1 cellular context compared by ENCODE assay signal in the genomic region with DNA sequence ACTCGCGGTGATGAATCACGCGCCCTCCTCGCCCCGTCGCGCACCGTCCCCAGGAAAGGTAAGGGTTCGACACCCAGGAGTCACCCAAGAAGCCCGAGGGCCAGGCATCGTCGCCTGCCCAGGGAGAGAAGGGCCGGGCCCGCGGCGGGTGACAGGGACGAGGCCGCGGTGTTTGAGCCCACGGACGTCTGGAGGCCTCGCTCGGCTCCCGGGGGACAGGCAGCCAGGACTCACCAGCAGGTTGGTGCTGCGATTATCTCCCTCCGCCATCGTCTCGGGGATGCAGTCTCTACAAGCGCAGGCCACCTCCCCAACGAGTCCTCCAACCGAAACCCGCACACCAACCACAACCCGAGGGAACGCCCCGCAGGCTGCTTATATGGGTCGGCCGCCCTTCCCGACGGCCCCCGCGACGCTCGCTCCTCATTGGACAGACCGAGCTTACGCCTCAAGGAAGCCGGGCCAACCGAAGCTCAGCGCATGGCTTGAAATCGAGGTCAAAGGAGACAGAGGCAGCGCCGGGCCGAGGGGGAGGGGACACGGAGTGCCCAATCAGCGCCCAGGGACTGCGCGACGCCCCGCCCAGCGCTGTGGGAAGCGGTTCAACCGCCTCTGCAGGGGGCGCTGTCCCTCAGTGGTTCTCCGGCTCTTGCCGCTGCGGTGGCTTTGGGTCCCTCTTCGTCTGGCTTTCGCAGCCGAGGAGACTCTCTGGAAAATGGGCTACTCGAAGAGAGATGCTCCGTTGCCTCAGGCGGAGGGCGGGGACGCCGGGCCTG.
TF ChIP-seq lines count a peak whose summit lies in the region.

Gene ARL6IP1 (minus strand): TSS at position 353 of the 776 bp plus-strand sequence. CDS start 83 bp downstream, at position 270.

TF ChIP-seq in HepG2, 621 proteins besides CTCF, POLR2A, EP300 and RAD21 (continued from another document and continues in another):
- TF ChIP-seq ZNF225 (CRISPR knock-in tag; IDR thresholded peaks at IDR 0.05): peak; percentile 91
- no peak; the same call in none of the 2 replicates for TF ChIP-seq ZNF569 (CRISPR knock-in tag; IDR thresholded peaks at IDR 0.05; ENCODE audit: borderline replicate concordance)
- peak; percentile 85; the same call in 1 of the 2 replicates for TF ChIP-seq PITX1 (CRISPR knock-in tag; IDR thresholded peaks at IDR 0.05)
- TF ChIP-seq, protein P1, sequence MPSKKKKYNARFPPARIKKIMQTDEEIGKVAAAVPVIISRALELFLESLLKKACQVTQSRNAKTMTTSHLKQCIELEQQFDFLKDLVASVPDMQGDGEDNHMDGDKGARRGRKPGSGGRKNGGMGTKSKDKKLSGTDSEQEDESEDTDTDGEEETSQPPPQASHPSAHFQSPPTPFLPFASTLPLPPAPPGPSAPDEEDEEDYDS (CRISPR knock-in tag; IDR thresholded peaks at IDR 0.05): peak; percentile 100
- peak; percentile 98 for TF ChIP-seq NR0B2 (CRISPR knock-in tag; IDR thresholded peaks at IDR 0.05)
- TF ChIP-seq ZMYM4 (CRISPR knock-in tag; IDR thresholded peaks at IDR 0.05): peak; percentile 100
- peak; percentile 94 for TF ChIP-seq ESRRA (CRISPR knock-in tag; IDR thresholded peaks at IDR 0.05; ENCODE audit: low read depth)
- no peak; the same call in 1 of the 2 replicates for TF ChIP-seq ZNF562 (CRISPR knock-in tag; IDR thresholded peaks at IDR 0.05; ENCODE audit: borderline replicate concordance)
- 0 out of 2 replicates have a peak, but pooled peaks have one; percentile 57 for TF ChIP-seq ZNF20 (CRISPR knock-in tag; IDR thresholded peaks at IDR 0.05)
- peak; percentile 95; the same call in 1 of the 2 replicates for TF ChIP-seq GLI4 (CRISPR knock-in tag; IDR thresholded peaks at IDR 0.05; ENCODE audit: borderline replicate concordance)
- TF ChIP-seq RFX1 (IDR thresholded peaks at IDR 0.05): no peak
- TF ChIP-seq, protein P2, sequence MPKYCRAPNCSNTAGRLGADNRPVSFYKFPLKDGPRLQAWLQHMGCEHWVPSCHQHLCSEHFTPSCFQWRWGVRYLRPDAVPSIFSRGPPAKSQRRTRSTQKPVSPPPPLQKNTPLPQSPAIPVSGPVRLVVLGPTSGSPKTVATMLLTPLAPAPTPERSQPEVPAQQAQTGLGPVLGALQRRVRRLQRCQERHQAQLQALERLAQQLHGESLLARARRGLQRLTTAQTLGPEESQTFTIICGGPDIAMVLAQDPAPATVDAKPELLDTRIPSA (CRISPR knock-in tag; IDR thresholded peaks at IDR 0.05; ENCODE audit: borderline replicate concordance): no peak; the same call in 1 of the 2 replicates
- peak; percentile 92 for TF ChIP-seq MIXL1 (CRISPR knock-in tag; IDR thresholded peaks at IDR 0.05)
- peak; percentile 76; the same call in 1 of the 2 replicates for TF ChIP-seq ZNF644 (CRISPR knock-in tag; IDR thresholded peaks at IDR 0.05; ENCODE audit: low read depth)
- peak; percentile 66; the same call in 1 of the 2 replicates for TF ChIP-seq ZNF10 (CRISPR knock-in tag; IDR thresholded peaks at IDR 0.05; ENCODE audit: borderline replicate concordance, low read depth)
- no peak; the same call in 1 of the 2 replicates for TF ChIP-seq PAF1 (CRISPR knock-in tag; IDR thresholded peaks at IDR 0.05)
- TF ChIP-seq, protein P3, sequence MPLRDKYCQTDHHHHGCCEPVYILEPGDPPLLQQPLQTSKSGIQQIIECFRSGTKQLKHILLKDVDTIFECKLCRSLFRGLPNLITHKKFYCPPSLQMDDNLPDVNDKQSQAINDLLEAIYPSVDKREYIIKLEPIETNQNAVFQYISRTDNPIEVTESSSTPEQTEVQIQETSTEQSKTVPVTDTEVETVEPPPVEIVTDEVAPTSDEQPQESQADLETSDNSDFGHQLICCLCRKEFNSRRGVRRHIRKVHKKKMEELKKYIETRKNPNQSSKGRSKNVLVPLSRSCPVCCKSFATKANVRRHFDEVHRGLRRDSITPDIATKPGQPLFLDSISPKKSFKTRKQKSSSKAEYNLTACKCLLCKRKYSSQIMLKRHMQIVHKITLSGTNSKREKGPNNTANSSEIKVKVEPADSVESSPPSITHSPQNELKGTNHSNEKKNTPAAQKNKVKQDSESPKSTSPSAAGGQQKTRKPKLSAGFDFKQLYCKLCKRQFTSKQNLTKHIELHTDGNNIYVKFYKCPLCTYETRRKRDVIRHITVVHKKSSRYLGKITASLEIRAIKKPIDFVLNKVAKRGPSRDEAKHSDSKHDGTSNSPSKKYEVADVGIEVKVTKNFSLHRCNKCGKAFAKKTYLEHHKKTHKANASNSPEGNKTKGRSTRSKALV (CRISPR knock-in tag; IDR thresholded peaks at IDR 0.05): peak; percentile 94
- no peak for TF ChIP-seq NFRKB (IDR thresholded peaks at IDR 0.05)
- TF ChIP-seq TRIM24 (CRISPR knock-in tag; IDR thresholded peaks at IDR 0.05): 0 out of 2 replicates have a peak, but pooled peaks have one; percentile 62
- TF ChIP-seq, protein P4, sequence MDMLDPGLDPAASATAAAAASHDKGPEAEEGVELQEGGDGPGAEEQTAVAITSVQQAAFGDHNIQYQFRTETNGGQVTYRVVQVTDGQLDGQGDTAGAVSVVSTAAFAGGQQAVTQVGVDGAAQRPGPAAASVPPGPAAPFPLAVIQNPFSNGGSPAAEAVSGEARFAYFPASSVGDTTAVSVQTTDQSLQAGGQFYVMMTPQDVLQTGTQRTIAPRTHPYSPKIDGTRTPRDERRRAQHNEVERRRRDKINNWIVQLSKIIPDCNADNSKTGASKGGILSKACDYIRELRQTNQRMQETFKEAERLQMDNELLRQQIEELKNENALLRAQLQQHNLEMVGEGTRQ (IDR thresholded peaks at IDR 0.05; ENCODE audit: low read depth, low read length): 0 out of 2 replicates have a peak, but pooled peaks have one; percentile 10
- TF ChIP-seq, protein P4 (CRISPR knock-in tag; IDR thresholded peaks at IDR 0.05; ENCODE audit: borderline replicate concordance): peak; percentile 52; the same call in 1 of the 2 replicates
- TF ChIP-seq ZNF609 (CRISPR knock-in tag; IDR thresholded peaks at IDR 0.05; ENCODE audit: borderline replicate concordance): peak; percentile 94
- TF ChIP-seq ZFP62 (CRISPR knock-in tag; IDR thresholded peaks at IDR 0.05): 0 out of 2 replicates have a peak, but pooled peaks have one; percentile 80
- peak; percentile 25; the same call in 1 of the 2 replicates for TF ChIP-seq PLSCR1 (CRISPR knock-in tag; IDR thresholded peaks at IDR 0.05; ENCODE audit: borderline replicate concordance)
- peak; percentile 97; the same call in 1 of the 2 replicates for TF ChIP-seq ZNF839 (CRISPR knock-in tag; IDR thresholded peaks at IDR 0.05; ENCODE audit: borderline replicate concordance)
- peak; percentile 99 for TF ChIP-seq KMT2A (CRISPR knock-in tag; IDR thresholded peaks at IDR 0.05)
- 0 out of 2 replicates have a peak, but pooled peaks have one; percentile 40 for TF ChIP-seq ZNF296 (CRISPR knock-in tag; conservative IDR thresholded peaks at IDR 0.05)
- TF ChIP-seq ZNF740 (CRISPR knock-in tag; IDR thresholded peaks at IDR 0.05): peak; percentile 45; the same call in 1 of the 2 replicates
- TF ChIP-seq, protein P5, sequence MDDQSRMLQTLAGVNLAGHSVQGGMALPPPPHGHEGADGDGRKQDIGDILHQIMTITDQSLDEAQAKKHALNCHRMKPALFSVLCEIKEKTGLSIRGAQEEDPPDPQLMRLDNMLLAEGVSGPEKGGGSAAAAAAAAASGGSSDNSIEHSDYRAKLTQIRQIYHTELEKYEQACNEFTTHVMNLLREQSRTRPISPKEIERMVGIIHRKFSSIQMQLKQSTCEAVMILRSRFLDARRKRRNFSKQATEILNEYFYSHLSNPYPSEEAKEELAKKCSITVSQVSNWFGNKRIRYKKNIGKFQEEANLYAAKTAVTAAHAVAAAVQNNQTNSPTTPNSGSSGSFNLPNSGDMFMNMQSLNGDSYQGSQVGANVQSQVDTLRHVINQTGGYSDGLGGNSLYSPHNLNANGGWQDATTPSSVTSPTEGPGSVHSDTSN (CRISPR knock-in tag; IDR thresholded peaks at IDR 0.05; ENCODE audit: borderline replicate concordance): peak; percentile 76; the same call in 1 of the 2 replicates
- peak; percentile 39 for TF ChIP-seq ATF3 (CRISPR knock-in tag; IDR thresholded peaks at IDR 0.05)
- no peak for TF ChIP-seq RARG (CRISPR knock-in tag; IDR thresholded peaks at IDR 0.05; ENCODE audit: low read depth)
- TF ChIP-seq TCF7 (IDR thresholded peaks at IDR 0.05; ENCODE audit: low read depth): 0 out of 2 replicates have a peak, but pooled peaks have one; percentile 20
- TF ChIP-seq, protein P6, sequence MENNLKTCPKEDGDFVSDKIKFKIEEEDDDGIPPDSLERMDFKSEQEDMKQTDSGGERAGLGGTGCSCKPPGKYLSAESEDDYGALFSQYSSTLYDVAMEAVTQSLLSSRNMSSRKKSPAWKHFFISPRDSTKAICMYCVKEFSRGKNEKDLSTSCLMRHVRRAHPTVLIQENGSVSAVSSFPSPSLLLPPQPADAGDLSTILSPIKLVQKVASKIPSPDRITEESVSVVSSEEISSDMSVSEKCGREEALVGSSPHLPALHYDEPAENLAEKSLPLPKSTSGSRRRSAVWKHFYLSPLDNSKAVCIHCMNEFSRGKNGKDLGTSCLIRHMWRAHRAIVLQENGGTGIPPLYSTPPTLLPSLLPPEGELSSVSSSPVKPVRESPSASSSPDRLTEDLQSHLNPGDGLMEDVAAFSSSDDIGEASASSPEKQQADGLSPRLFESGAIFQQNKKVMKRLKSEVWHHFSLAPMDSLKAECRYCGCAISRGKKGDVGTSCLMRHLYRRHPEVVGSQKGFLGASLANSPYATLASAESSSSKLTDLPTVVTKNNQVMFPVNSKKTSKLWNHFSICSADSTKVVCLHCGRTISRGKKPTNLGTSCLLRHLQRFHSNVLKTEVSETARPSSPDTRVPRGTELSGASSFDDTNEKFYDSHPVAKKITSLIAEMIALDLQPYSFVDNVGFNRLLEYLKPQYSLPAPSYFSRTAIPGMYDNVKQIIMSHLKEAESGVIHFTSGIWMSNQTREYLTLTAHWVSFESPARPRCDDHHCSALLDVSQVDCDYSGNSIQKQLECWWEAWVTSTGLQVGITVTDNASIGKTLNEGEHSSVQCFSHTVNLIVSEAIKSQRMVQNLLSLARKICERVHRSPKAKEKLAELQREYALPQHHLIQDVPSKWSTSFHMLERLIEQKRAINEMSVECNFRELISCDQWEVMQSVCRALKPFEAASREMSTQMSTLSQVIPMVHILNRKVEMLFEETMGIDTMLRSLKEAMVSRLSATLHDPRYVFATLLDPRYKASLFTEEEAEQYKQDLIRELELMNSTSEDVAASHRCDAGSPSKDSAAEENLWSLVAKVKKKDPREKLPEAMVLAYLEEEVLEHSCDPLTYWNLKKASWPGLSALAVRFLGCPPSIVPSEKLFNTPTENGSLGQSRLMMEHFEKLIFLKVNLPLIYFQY (CRISPR knock-in tag; IDR thresholded peaks at IDR 0.05; ENCODE audit: borderline replicate concordance): peak; percentile 92
- peak; percentile 93 for TF ChIP-seq ZBTB38 (CRISPR knock-in tag; IDR thresholded peaks at IDR 0.05)
- no peak for TF ChIP-seq SOX6 (IDR thresholded peaks at IDR 0.05)
- TF ChIP-seq SOX6 (CRISPR knock-in tag; IDR thresholded peaks at IDR 0.05): peak; percentile 87
- peak; percentile 89 for TF ChIP-seq ZNF891 (CRISPR knock-in tag; IDR thresholded peaks at IDR 0.05)
- peak; percentile 99 for TF ChIP-seq SIN3A (IDR thresholded peaks at IDR 0.05; ENCODE audit: borderline replicate concordance, low read depth, low read length)
- TF ChIP-seq ZSCAN25 (CRISPR knock-in tag; IDR thresholded peaks at IDR 0.05): peak; percentile 84
